Comparison of ENCODE assay signal across 13 cellular contexts in the genomic region with DNA sequence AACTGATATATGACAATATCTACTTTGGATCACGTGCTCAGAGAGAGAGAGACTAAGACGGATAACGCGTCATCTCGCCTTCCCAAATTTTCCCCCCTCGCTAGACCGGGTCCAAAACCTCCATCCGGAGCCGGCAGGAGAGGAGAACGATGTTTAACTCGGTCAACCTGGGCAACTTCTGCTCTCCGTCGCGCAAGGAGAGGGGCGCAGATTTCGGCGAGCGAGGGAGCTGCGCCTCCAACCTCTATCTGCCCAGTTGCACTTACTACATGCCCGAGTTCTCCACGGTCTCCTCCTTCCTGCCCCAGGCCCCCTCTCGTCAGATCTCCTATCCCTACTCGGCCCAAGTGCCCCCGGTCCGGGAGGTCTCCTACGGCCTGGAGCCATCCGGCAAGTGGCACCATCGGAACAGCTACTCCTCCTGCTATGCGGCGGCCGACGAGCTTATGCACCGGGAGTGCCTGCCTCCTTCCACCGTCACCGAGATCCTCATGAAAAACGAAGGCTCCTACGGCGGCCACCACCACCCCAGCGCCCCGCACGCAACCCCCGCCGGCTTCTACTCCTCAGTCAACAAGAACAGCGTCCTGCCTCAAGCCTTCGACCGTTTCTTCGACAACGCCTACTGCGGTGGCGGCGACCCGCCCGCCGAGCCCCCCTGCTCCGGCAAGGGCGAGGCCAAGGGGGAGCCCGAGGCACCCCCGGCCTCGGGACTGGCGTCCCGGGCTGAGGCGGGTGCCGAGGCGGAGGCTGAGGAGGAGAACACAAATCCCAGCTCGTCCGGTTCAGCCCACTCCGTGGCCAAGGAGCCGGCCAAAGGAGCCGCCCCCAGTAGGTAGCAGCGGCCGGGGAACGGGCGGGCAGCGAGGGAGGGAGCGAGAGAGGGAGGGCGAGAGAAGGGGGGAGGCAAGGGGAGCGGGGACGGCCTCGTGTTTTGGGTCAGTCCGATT. TPM values are rescaled to one million over a fixed set of nuclear protein-coding genes. Genes with fewer than 3 reads are reported as not detected.
DNase-seq lines count a peak whose midpoint lies in the region; ATAC-seq and TF ChIP-seq lines count a peak whose summit lies in the region.
"Had no signal": no experiment of that assay in that cellular context is flagged by ENCODE, and none has a peak within 500 bp of the region (broad histone marks: within the 10 kb centered on the region; RNA-seq: fewer than 3 reads in every experiment).

A gene (plus strand): TSS at position 34 of the 950 bp plus-strand sequence. CDS start 116 bp downstream, at position 150.

- H3K36me3 ChIP-seq in right atrium auricular region: no peaks in the 10 kb centered on the region
- H3K36me3 ChIP-seq in urinary bladder (ENCODE audit: insufficient read depth): no peaks in the 10 kb centered on the region
- H3K36me3 ChIP-seq: right lobe of liver had no signal

- intact Hi-C loops in Right ventricle myocardium inferior (cut with DNase I): no loop called here
- intact Hi-C loops in activated B cell treated with CpG ODN at 0.5 μM for 24 hours (cut with micrococcal nuclease): loop anchor here (2.0 to 5.0 kb wide), 3 partner anchors 13 to 36 kb away; a partner anchor contains a TSS

- ATAC-seq in Right ventricle myocardium inferior: peak; percentile 34
- no peak for ATAC-seq in activated B cell treated with CpG ODN at 0.5 μM for 24 hours (ENCODE audit: low read depth)

- H3K4me1 ChIP-seq in right atrium auricular region (peaks cover 0 to 29% of the 10 kb centered on the region in 2 donors), urinary bladder (ENCODE audit: insufficient read depth) (peaks cover 3% of the 10 kb centered on the region)

- H3K27ac ChIP-seq in right atrium auricular region: no peak within 1 kb of the TSS
- H3K27ac ChIP-seq in urinary bladder (ENCODE audit: low read depth): no peak within 1 kb of the TSS
- H3K27ac ChIP-seq: epithelial cell of prostate, right lobe of liver had no signal

- POLR2A ChIA-PET in activated B cell treated with CpG ODN at 0.5 μM for 24 hours (lab: Charles Lee): no interaction called here

- CTCF ChIA-PET in activated B cell treated with CpG ODN at 0.5 μM for 24 hours (lab: Charles Lee): no interaction called here

- H3K27me3 Mint-ChIP-seq in activated B cell treated with CpG ODN at 0.5 μM for 24 hours: peaks cover 71% of the 10 kb centered on the region

- H3K27ac Mint-ChIP-seq in activated B cell treated with CpG ODN at 0.5 μM for 24 hours: peak within 1 kb of the TSS; percentile 67

- H3K4me3 ChIP-seq in right atrium auricular region (peak within 1 kb of the TSS in 1 of 2 donors; percentile 32), urinary bladder (ENCODE audit: low read depth, low read length) (peak within 1 kb of the TSS; percentile 42)
- H3K4me3 ChIP-seq: right lobe of liver had no signal

- DNase-seq in Right ventricle myocardium inferior (ENCODE audit: missing footprints) (no peak), right atrium auricular region (ENCODE audit: low spot score) (no peak), activated B cell treated with CpG ODN at 0.5 μM for 24 hours (no peak), kidney glomerular epithelial cell (lab: John Stamatoyannopoulos, UW) (peak; percentile 43), HuH-7 (ENCODE audit: low spot score) (no peak), NCI-H2196 (lab: John Stamatoyannopoulos, UW; ENCODE audit: unreplicated experiment) (no peak), nucleus accumbens (lab: John Stamatoyannopoulos, UW) (no peak)
- DNase-seq: activated CD4-positive, alpha-beta T cell treated with anti-CD3 and anti-CD28 coated beads, Interleukin-2, amount 50 U/mL, for 48 hours; DND-41; GOT3 had no signal

- peak within 1 kb of the TSS; percentile 66 for H3K4me3 Mint-ChIP-seq in activated B cell treated with CpG ODN at 0.5 μM for 24 hours

- no peak for TF ChIP-seq CTCF in right atrium auricular region (IDR thresholded peaks at IDR 0.05)
- TF ChIP-seq CTCF in activated B cell treated with CpG ODN at 0.5 μM for 24 hours (IDR thresholded peaks at IDR 0.05): no peak

- WGBS in urinary bladder: 3% methylated on average over 80 of the region's 80 CpGs

- H3K4me1 Mint-ChIP-seq in activated B cell treated with CpG ODN at 0.5 μM for 24 hours: peaks cover 15% of the 10 kb centered on the region

- H3K36me3 Mint-ChIP-seq in activated B cell treated with CpG ODN at 0.5 μM for 24 hours (ENCODE audit: low read depth): no peaks in the 10 kb centered on the region

- H3K9me3 Mint-ChIP-seq in activated B cell treated with CpG ODN at 0.5 μM for 24 hours: peaks cover 4% of the 10 kb centered on the region

- H3K27me3 ChIP-seq in right atrium auricular region: peaks cover 72 to 91% of the 10 kb centered on the region in 2 donors

- no peaks in the 10 kb centered on the region for H3K9me3 ChIP-seq in right atrium auricular region
- H3K9me3 ChIP-seq: right lobe of liver had no signal

RNA-seq across cellular contexts. Expression of the gene that starts here (rescaled TPM):
- total RNA-seq in Right ventricle myocardium inferior (not detected), right atrium auricular region (not detected), activated B cell treated with CpG ODN at 0.5 μM for 24 hours (not detected in 2 replicates), urinary bladder (1.5 TPM)
- 1.3 TPM for polyA plus RNA-seq in urinary bladder
- total RNA-seq: right lobe of liver had no signal

Comparison
In these comparisons a context has a peak if more than half of its experiments do, and no peak if none do; other contexts are left out.
1. Peak in ATAC-seq in Right ventricle myocardium inferior; RNA of the gene not detected or under 1 TPM.